ENCODE assay signal across 8 cellular contexts in the genomic region with DNA sequence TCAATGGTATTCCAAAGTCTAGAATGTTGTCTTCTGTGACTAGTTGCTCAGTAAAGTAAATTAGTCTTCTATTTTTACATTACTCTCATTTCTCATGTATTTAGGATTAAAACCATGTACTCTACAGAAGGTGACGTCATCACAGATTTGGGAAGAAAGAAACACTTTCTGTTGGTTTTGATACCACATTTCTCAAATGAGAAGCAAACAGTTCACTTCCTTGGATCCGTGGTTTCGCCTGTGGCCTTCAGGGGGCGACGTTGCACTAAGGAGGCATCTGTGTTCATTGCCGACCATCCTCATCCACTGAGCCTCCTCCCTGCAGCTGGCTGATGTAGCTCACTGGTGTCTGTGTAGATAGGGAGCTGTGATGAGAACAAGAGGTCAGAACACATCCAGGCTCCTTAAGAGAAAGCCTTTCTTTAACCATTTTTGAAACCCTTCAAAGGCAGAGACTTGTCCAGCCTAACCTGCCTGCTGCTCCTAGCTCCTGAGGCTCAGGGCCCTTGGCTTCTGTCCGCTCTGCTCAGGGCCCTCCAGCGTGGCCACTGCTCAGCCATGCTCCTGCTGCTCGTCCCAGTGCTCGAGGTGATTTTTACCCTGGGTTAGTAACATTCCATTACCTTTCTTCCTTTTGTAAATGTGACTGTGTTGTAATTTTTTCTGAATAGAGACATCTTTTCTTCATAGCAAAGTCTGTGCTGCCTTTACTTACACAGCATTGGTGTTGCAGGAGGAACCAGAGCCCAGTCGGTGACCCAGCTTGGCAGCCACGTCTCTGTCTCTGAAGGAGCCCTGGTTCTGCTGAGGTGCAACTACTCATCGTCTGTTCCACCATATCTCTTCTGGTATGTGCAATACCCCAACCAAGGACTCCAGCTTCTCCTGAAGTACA.
A peak's percentile ranks its signal among the peaks of the same experiment; 100 is the strongest.
DNase-seq lines count a peak whose midpoint lies in the region; ATAC-seq and TF ChIP-seq lines count a peak whose summit lies in the region.

No MANE protein-coding gene starts in this region.

- WGBS in lower leg skin, 2 donors, result 46 to 48% methylated on average over 13 of the region's 13 CpGs

- no peaks in the 10 kb centered on the region for H3K9me3 ChIP-seq in SU-DHL-6 (ENCODE audit: insufficient read depth, low read length)
- H3K9me3 ChIP-seq in osteoblast (ENCODE audit: low read depth, low read length), result no peaks in the 10 kb centered on the region

- H3K79me2 ChIP-seq in SU-DHL-6 (ENCODE audit: insufficient read depth, low read length), result no peaks in the 10 kb centered on the region
- no peaks in the 10 kb centered on the region for H3K79me2 ChIP-seq in osteoblast (ENCODE audit: insufficient read depth, low read length)

- no peak overlapping the region for H3K27ac ChIP-seq in SU-DHL-6 (ENCODE audit: low read depth, low read length)
- H3K27ac ChIP-seq in osteoblast (ENCODE audit: low read depth, low read length), result no peak overlapping the region

- H3K4me3 ChIP-seq in SU-DHL-6 (ENCODE audit: insufficient read depth, low read length, poor library complexity, severe bottlenecking) (no peak overlapping the region), osteoblast (ENCODE audit: insufficient read depth, low read length) (no peak overlapping the region), lower leg skin (ENCODE audit: low read depth, poor library complexity, severe bottlenecking) (no peak overlapping the region)

- intact Hi-C loops in lower leg skin (cut with DNase I; ENCODE audit: low total_unique reads), result no loop called here

- H4K20me1 ChIP-seq in SU-DHL-6 (ENCODE audit: low read depth, low read length), result no peaks in the 10 kb centered on the region
- H4K20me1 ChIP-seq in osteoblast (ENCODE audit: insufficient read depth, low read length), result no peaks in the 10 kb centered on the region

- peak overlapping the region; percentile 71 for H3K4me3 Mint-ChIP-seq in activated naive CD8-positive, alpha-beta T cell treated with anti-CD3 and anti-CD28 coated beads, Interleukin-2, amount 50 U/mL, for 24 hours

- TF ChIP-seq CTCF in GM12873 (IDR thresholded peaks at IDR 0.05; ENCODE audit: insufficient read depth, low read depth, low read length, missing control alignments) (peak; percentile 62), SU-DHL-6 (IDR thresholded peaks at IDR 0.05; ENCODE audit: insufficient read depth, low read length, poor library complexity, severe bottlenecking) (peak; percentile 52), osteoblast (IDR thresholded peaks at IDR 0.05; ENCODE audit: extremely low read depth, low read depth, low read length) (peak; percentile 7), lower leg skin (IDR thresholded peaks at IDR 0.05) (no peak)

- no peaks in the 10 kb centered on the region for H3K36me3 Mint-ChIP-seq in activated naive CD8-positive, alpha-beta T cell treated with anti-CD3 and anti-CD28 coated beads, Interleukin-2, amount 50 U/mL, for 24 hours (ENCODE audit: low read depth)

- H3K9me3 Mint-ChIP-seq in activated naive CD8-positive, alpha-beta T cell treated with anti-CD3 and anti-CD28 coated beads, Interleukin-2, amount 50 U/mL, for 24 hours, result no peaks in the 10 kb centered on the region

- no peaks in the 10 kb centered on the region for H3K9me2 ChIP-seq in SU-DHL-6 (replicated peaks; ENCODE audit: insufficient read depth, low read length)

- H3K4me1 ChIP-seq in osteoblast (ENCODE audit: insufficient read depth, low read length), result no peaks in the 10 kb centered on the region

- H3K4me2 ChIP-seq in SU-DHL-6 (ENCODE audit: low read depth, low read length, poor library complexity, severe bottlenecking) (no peak overlapping the region), osteoblast (ENCODE audit: insufficient read depth, low read length) (no peak overlapping the region)

- peaks cover 9% of the 10 kb centered on the region for H3K4me1 Mint-ChIP-seq in activated naive CD8-positive, alpha-beta T cell treated with anti-CD3 and anti-CD28 coated beads, Interleukin-2, amount 50 U/mL, for 24 hours

- peak overlapping the region; percentile 72 for H3K27ac Mint-ChIP-seq in activated naive CD8-positive, alpha-beta T cell treated with anti-CD3 and anti-CD28 coated beads, Interleukin-2, amount 50 U/mL, for 24 hours

- no peaks in the 10 kb centered on the region for H3K27me3 Mint-ChIP-seq in activated naive CD8-positive, alpha-beta T cell treated with anti-CD3 and anti-CD28 coated beads, Interleukin-2, amount 50 U/mL, for 24 hours

- no peak for TF ChIP-seq POLR2A in lower leg skin (IDR thresholded peaks at IDR 0.05)

- H3F3A ChIP-seq in SU-DHL-6 (ENCODE audit: insufficient read depth), result no peaks in the 10 kb centered on the region

- peak overlapping the region; percentile 64 for H2AFZ ChIP-seq in SU-DHL-6 (ENCODE audit: low read depth, low read length, severe bottlenecking)
- H2AFZ ChIP-seq in osteoblast (ENCODE audit: low read length), result no peak overlapping the region

- peak; percentile 49 for DNase-seq in activated naive CD8-positive, alpha-beta T cell treated with anti-CD3 and anti-CD28 coated beads, Interleukin-2, amount 50 U/mL, for 24 hours
- no peak for DNase-seq in osteoblast (ENCODE audit: insufficient read length, low spot score, missing footprints)
- DNase-seq in lower leg skin (ENCODE audit: low spot score in 2 of 2), result no peak
- no peak for DNase-seq in NOMO-1 treated with dmso at 0.1 percent for 144 hours (lab: John Stamatoyannopoulos, UW; ENCODE audit: unreplicated experiment)

- H3K36me3 ChIP-seq in SU-DHL-6 (ENCODE audit: low read length) (no peaks in the 10 kb centered on the region), osteoblast (ENCODE audit: insufficient read depth, low read length) (no peaks in the 10 kb centered on the region)

- peak; percentile 90 for ATAC-seq in activated naive CD8-positive, alpha-beta T cell treated with anti-CD3 and anti-CD28 coated beads, Interleukin-2, amount 50 U/mL, for 24 hours
- ATAC-seq in HG03520 (IDR thresholded peaks at IDR 0.05; ENCODE audit: unreplicated experiment) (no peak), GM21737 (IDR thresholded peaks at IDR 0.05; ENCODE audit: unreplicated experiment) (no peak)

- no peaks in the 10 kb centered on the region for H3K27me3 ChIP-seq in SU-DHL-6 (ENCODE audit: low read length)
- no peaks in the 10 kb centered on the region for H3K27me3 ChIP-seq in osteoblast (ENCODE audit: insufficient read depth, low read length)

- no peak overlapping the region for H3K9ac ChIP-seq in SU-DHL-6 (ENCODE audit: low read length)

Comparison
In these comparisons a context has a peak if more than half of its experiments do, and no peak if none do; other contexts are left out.
1. CTCF ChIP-seq: peak in GM12873 (single experiment), SU-DHL-6 (single experiment) and osteoblast (single experiment); none in lower leg skin (0 of 3).